9 cellular contexts compared by ENCODE assay signal in genomic region chr2:236166781-236167296, GRCh38. TPM values are rescaled to one million over a fixed set of nuclear protein-coding genes. Genes with fewer than 3 reads are reported as not detected.
DNase-seq lines count a peak whose midpoint lies in the region; ATAC-seq and TF ChIP-seq lines count a peak whose summit lies in the region.
"Had no signal": no experiment of that assay in that cellular context is flagged by ENCODE, and none has a peak within 500 bp of the region (broad histone marks: within the 10 kb centered on the region; RNA-seq: fewer than 3 reads in every experiment).

No MANE protein-coding gene starts in this region.

- in situ Hi-C loops in KBM-7 (cut with MboI; ENCODE audit: low pct_unique_long_range_greater_than_20kb, low sequenced_read_pairs) = no loop called here

- ATAC-seq in HG02571 (IDR thresholded peaks at IDR 0.05; ENCODE audit: unreplicated experiment) (no peak), GM21529 (IDR thresholded peaks at IDR 0.05; ENCODE audit: unreplicated experiment) (no peak), HG02798 (IDR thresholded peaks at IDR 0.05; ENCODE audit: poor library complexity, unreplicated experiment) (no peak)

- H3K4me1 Mint-ChIP-seq in CD8-positive, alpha-beta memory T cell = peaks cover 12 to 23% (median 17%) of the 10 kb centered on the region in 3 donors

- POLR2A ChIA-PET in CD8-positive, alpha-beta memory T cell (lab: Charles Lee) = no interaction called here

- H3K27ac ChIP-seq in CD8-positive, alpha-beta memory T cell (ENCODE audit: low read depth, low read length) = no peak overlapping the region
- no peak overlapping the region for H3K27ac ChIP-seq in ovary

- H3K36me3 Mint-ChIP-seq in CD8-positive, alpha-beta memory T cell = no peaks in the 10 kb centered on the region
- H3K36me3 Mint-ChIP-seq: activated naive CD4-positive, alpha-beta T cell treated with anti-CD3 and anti-CD28 coated beads, Interleukin-2, amount 50 U/mL, for 72 hours had no signal

- H3K36me3 ChIP-seq in CD8-positive, alpha-beta memory T cell (ENCODE audit: insufficient read depth, low read length) = no peaks in the 10 kb centered on the region
- H3K36me3 ChIP-seq in ovary = no peaks in the 10 kb centered on the region

- intact Hi-C loops in ovary (cut with DNase I) = no loop called here

- H3K4me3 Mint-ChIP-seq in CD8-positive, alpha-beta memory T cell = peak overlapping the region in 6 of 7 donors; percentile 27 to 76 (median 38)

- H3K27me3 Mint-ChIP-seq in CD8-positive, alpha-beta memory T cell = peaks cover 49 to 62% of the 10 kb centered on the region in 2 donors

- peaks cover 0 to 3% (median 0%) of the 10 kb centered on the region in 5 donors for H3K9me3 Mint-ChIP-seq in CD8-positive, alpha-beta memory T cell
- H3K9me3 Mint-ChIP-seq: activated naive CD4-positive, alpha-beta T cell treated with anti-CD3 and anti-CD28 coated beads, Interleukin-2, amount 50 U/mL, for 72 hours had no signal

- no peak overlapping the region for H3K4me3 ChIP-seq in CD8-positive, alpha-beta memory T cell (ENCODE audit: low read length)
- peak overlapping the region; percentile 18 for H3K4me3 ChIP-seq in ovary

- no peak for TF ChIP-seq POLR2A in ovary (IDR thresholded peaks at IDR 0.05)

- CTCF ChIA-PET in CD8-positive, alpha-beta memory T cell (lab: Charles Lee) = no interaction called here

- TF ChIP-seq CTCF in ovary (IDR thresholded peaks at IDR 0.05) = no peak

- TF ChIP-seq EP300 in ovary (IDR thresholded peaks at IDR 0.05) = no peak

- no peaks in the 10 kb centered on the region for H3K4me1 ChIP-seq in CD8-positive, alpha-beta memory T cell (ENCODE audit: insufficient read depth, low read length)
- H3K4me1 ChIP-seq in ovary (ENCODE audit: insufficient read depth) = peaks cover 11% of the 10 kb centered on the region

- WGBS in ovary, 3 donors = 3 to 4% (median 4%) methylated on average over 22 to 29 of the region's 29 CpGs

- H3K27ac Mint-ChIP-seq in CD8-positive, alpha-beta memory T cell = peak overlapping the region in 1 of 8 donors; percentile 43

- H3K9me3 ChIP-seq in CD8-positive, alpha-beta memory T cell (ENCODE audit: low read length) = no peaks in the 10 kb centered on the region
- no peaks in the 10 kb centered on the region for H3K9me3 ChIP-seq in ovary

- H3K27me3 ChIP-seq in CD8-positive, alpha-beta memory T cell (ENCODE audit: insufficient read depth, low read length, poor library complexity, severe bottlenecking) = peaks cover 18% of the 10 kb centered on the region
- H3K27me3 ChIP-seq in ovary = peaks cover 5% of the 10 kb centered on the region

- no peak for DNase-seq in CD8-positive, alpha-beta memory T cell
- peak; percentile 29 for DNase-seq in KBM-7
- peak; percentile 71 for DNase-seq in ecto neural progenitor cell (ENCODE audit: low spot score)
- no peak for DNase-seq in ovary
- no peak for DNase-seq in activated CD4-positive, CD25-positive, alpha-beta regulatory T cell (lab: John Stamatoyannopoulos, UW)

RNA-seq across cellular contexts. Expression of gene GBX2, which starts 1.3 kb away (rescaled TPM):
- not detected for total RNA-seq in CD8-positive, alpha-beta memory T cell
- polyA plus RNA-seq in CD8-positive, alpha-beta memory T cell = not detected
- not detected for total RNA-seq in ovary
- not detected for polyA plus RNA-seq in ovary
- total RNA-seq: activated naive CD4-positive, alpha-beta T cell treated with anti-CD3 and anti-CD28 coated beads, Interleukin-2, amount 50 U/mL, for 72 hours had no signal

Comparison
In these comparisons a context has a peak if more than half of its experiments do, and no peak if none do; other contexts are left out.
1. DNase-seq: peak in KBM-7 (single experiment) and ecto neural progenitor cell (single experiment); none in CD8-positive, alpha-beta memory T cell (0 of 5), ovary (0 of 5) and activated CD4-positive, CD25-positive, alpha-beta regulatory T cell (0 of 4).